Comparison of ENCODE assay signal across 8 cellular contexts in the genomic region with DNA sequence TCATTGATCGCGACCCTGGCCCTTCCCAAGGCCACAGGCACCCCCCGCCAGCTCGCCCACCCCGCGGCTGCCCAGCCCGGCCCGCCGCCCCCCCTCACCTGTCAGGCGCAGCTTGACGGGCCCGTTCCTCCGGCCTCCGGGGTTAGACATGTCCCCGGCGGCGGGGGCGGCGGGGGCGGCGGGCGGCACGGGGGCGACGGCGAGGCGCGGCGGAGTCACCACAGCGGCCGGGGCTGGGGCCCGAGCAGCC. TPM values are rescaled to one million over a fixed set of nuclear protein-coding genes. Genes with fewer than 3 reads are reported as not detected.
DNase-seq lines count a peak whose midpoint lies in the region; ATAC-seq and TF ChIP-seq lines count a peak whose summit lies in the region.

No MANE protein-coding gene starts in this region.

- peaks cover 35% of the 10 kb centered on the region for H3K4me1 ChIP-seq in CD8-positive, alpha-beta T cell (ENCODE audit: insufficient read depth, low read length)
- H3K4me1 ChIP-seq in cardiac muscle cell (ENCODE audit: low read depth), result peaks cover 8% of the 10 kb centered on the region
- peaks cover 0 to 44% (median 30%) of the 10 kb centered on the region in 4 donors for H3K4me1 ChIP-seq in sigmoid colon

- H3K27ac Mint-ChIP-seq in CD8-positive, alpha-beta T cell, result peak overlapping the region; percentile 95
- H3K27ac Mint-ChIP-seq in activated CD8-positive, alpha-beta T cell treated with anti-CD3 and anti-CD28 coated beads, Interleukin-2, amount 10 ng/mL, durations not matched to agents 7 days and 5 days, result peak overlapping the region; percentile 87

- no peaks in the 10 kb centered on the region for H3K27me3 Mint-ChIP-seq in CD8-positive, alpha-beta T cell (ENCODE audit: low read depth)
- no peaks in the 10 kb centered on the region for H3K27me3 Mint-ChIP-seq in activated CD8-positive, alpha-beta T cell treated with anti-CD3 and anti-CD28 coated beads, Interleukin-2, amount 10 ng/mL, durations not matched to agents 7 days and 5 days (ENCODE audit: low read depth)

- H3K36me3 Mint-ChIP-seq in CD8-positive, alpha-beta T cell, result peaks cover 9% of the 10 kb centered on the region
- H3K36me3 Mint-ChIP-seq in activated CD8-positive, alpha-beta T cell treated with anti-CD3 and anti-CD28 coated beads, Interleukin-2, amount 10 ng/mL, durations not matched to agents 7 days and 5 days (ENCODE audit: low read depth), result peaks cover 12% of the 10 kb centered on the region

- no peak for TF ChIP-seq EP300 in sigmoid colon (IDR thresholded peaks at IDR 0.05)

- TF ChIP-seq CTCF in CD8-positive, alpha-beta T cell (IDR thresholded peaks at IDR 0.05), result no peak
- TF ChIP-seq CTCF in HFF-Myc (IDR thresholded peaks at IDR 0.05; ENCODE audit: low read depth, low read length, missing control alignments), result no peak
- no peak for TF ChIP-seq CTCF in cardiac muscle cell (IDR thresholded peaks at IDR 0.05; ENCODE audit: low read depth, low read length)
- no peak for TF ChIP-seq CTCF in sigmoid colon (IDR thresholded peaks at IDR 0.05)

- H3K36me3 ChIP-seq in CD8-positive, alpha-beta T cell (ENCODE audit: insufficient read depth, low read length), result no peaks in the 10 kb centered on the region
- H3K36me3 ChIP-seq in cardiac muscle cell (no peaks in the 10 kb centered on the region), sigmoid colon (no peaks in the 10 kb centered on the region)

- intact Hi-C loops in CD8-positive, alpha-beta T cell (cut with DNase I, micrococcal nuclease), result loop anchor here (5.0 to 10.0 kb wide), 6 partner anchors 51 to 517 kb away; a partner anchor contains a TSS
- intact Hi-C loops in sigmoid colon (cut with DNase I), result loop anchor here (5.0 to 10.0 kb wide), 2 partner anchors 154 to 473 kb away; a partner anchor contains a TSS

- WGBS in sigmoid colon, 2 donors, result 1 to 2% methylated on average over 32 of the region's 32 CpGs

- H3K9me3 ChIP-seq in CD8-positive, alpha-beta T cell (ENCODE audit: low read length), result no peaks in the 10 kb centered on the region
- H3K9me3 ChIP-seq in cardiac muscle cell (ENCODE audit: low read depth), result no peaks in the 10 kb centered on the region
- no peaks in the 10 kb centered on the region for H3K9me3 ChIP-seq in sigmoid colon

- CTCF ChIA-PET in CD8-positive, alpha-beta T cell (lab: Charles Lee), result interaction anchor here (1.1 kb wide), 1 partner anchor 15 kb away, joined by 3 read pairs; no protein-coding TSS in a partner anchor
- CTCF ChIA-PET in activated CD8-positive, alpha-beta T cell treated with anti-CD3 and anti-CD28 coated beads, Interleukin-2, amount 10 ng/mL, durations not matched to agents 7 days and 5 days (lab: Charles Lee), result no interaction called here

- ATAC-seq in CD8-positive, alpha-beta T cell, result no peak
- no peak for ATAC-seq in activated CD8-positive, alpha-beta T cell treated with anti-CD3 and anti-CD28 coated beads, Interleukin-2, amount 10 ng/mL, durations not matched to agents 7 days and 5 days

- peaks cover 49% of the 10 kb centered on the region for H3K4me1 Mint-ChIP-seq in CD8-positive, alpha-beta T cell (ENCODE audit: low read depth)
- peaks cover 41% of the 10 kb centered on the region for H3K4me1 Mint-ChIP-seq in activated CD8-positive, alpha-beta T cell treated with anti-CD3 and anti-CD28 coated beads, Interleukin-2, amount 10 ng/mL, durations not matched to agents 7 days and 5 days (ENCODE audit: low read depth)

- H3K27me3 ChIP-seq in CD8-positive, alpha-beta T cell (ENCODE audit: insufficient read depth, low read length), result no peaks in the 10 kb centered on the region
- H3K27me3 ChIP-seq in cardiac muscle cell (no peaks in the 10 kb centered on the region), sigmoid colon (no peaks in the 10 kb centered on the region)

- no peaks in the 10 kb centered on the region for H3K9me3 Mint-ChIP-seq in CD8-positive, alpha-beta T cell
- H3K9me3 Mint-ChIP-seq in activated CD8-positive, alpha-beta T cell treated with anti-CD3 and anti-CD28 coated beads, Interleukin-2, amount 10 ng/mL, durations not matched to agents 7 days and 5 days (ENCODE audit: insufficient read depth), result no peaks in the 10 kb centered on the region

- no peak for TF ChIP-seq POLR2A in sigmoid colon (IDR thresholded peaks at IDR 0.05)

- H3K4me3 ChIP-seq in CD8-positive, alpha-beta T cell (ENCODE audit: low read depth, low read length), result peak overlapping the region; percentile 57
- H3K4me3 ChIP-seq in HFF-Myc (replicated peaks; ENCODE audit: low read depth, low read length), result peak overlapping the region; percentile 66
- H3K4me3 ChIP-seq in cardiac muscle cell, result peak overlapping the region; percentile 94
- H3K4me3 ChIP-seq in sigmoid colon, result peak overlapping the region; percentile 81 to 92 (median 86)

- peak overlapping the region; percentile 40 for H3K27ac ChIP-seq in CD8-positive, alpha-beta T cell (ENCODE audit: low read depth, low read length)
- peak overlapping the region; percentile 97 for H3K27ac ChIP-seq in cardiac muscle cell
- H3K27ac ChIP-seq in sigmoid colon, result peak overlapping the region; percentile 85 to 95 (median 90)

- POLR2A ChIA-PET in CD8-positive, alpha-beta T cell (lab: Charles Lee), result interaction anchor here (0.8 to 1.6 kb wide), 6 partner anchors 45 to 379 kb away, joined by 3 to 17 read pairs (median 8); a partner anchor contains a TSS
- POLR2A ChIA-PET in activated CD8-positive, alpha-beta T cell treated with anti-CD3 and anti-CD28 coated beads, Interleukin-2, amount 10 ng/mL, durations not matched to agents 7 days and 5 days (lab: Charles Lee), result interaction anchor here (0.6 to 1.8 kb wide), 5 partner anchors 20 to 630 kb away, joined by 3 to 12 read pairs (median 9); a partner anchor contains a TSS

- DNase-seq in CD8-positive, alpha-beta T cell, result no peak
- DNase-seq in HFF-Myc (ENCODE audit: extremely low read depth, low read depth), result no peak
- DNase-seq in activated CD8-positive, alpha-beta T cell treated with anti-CD3 and anti-CD28 coated beads, Interleukin-2, amount 10 ng/mL, durations not matched to agents 7 days and 5 days, result no peak
- DNase-seq in cardiac muscle cell (ENCODE audit: low read depth in 1 of 2, low spot score in 1 of 2), result no peak
- no peak for DNase-seq in sigmoid colon
- no peak for DNase-seq in NCI-H1930 (lab: John Stamatoyannopoulos, UW)
- no peak for DNase-seq in NCI-H2029 treated with DMSO at 0.1 percent for 48 hours (lab: John Stamatoyannopoulos, UW)
- no peak for DNase-seq in cortex of kidney (lab: John Stamatoyannopoulos, UW)

- H3K4me3 Mint-ChIP-seq in CD8-positive, alpha-beta T cell, result peak overlapping the region; percentile 98
- peak overlapping the region; percentile 98 for H3K4me3 Mint-ChIP-seq in activated CD8-positive, alpha-beta T cell treated with anti-CD3 and anti-CD28 coated beads, Interleukin-2, amount 10 ng/mL, durations not matched to agents 7 days and 5 days

RNA-seq across cellular contexts. Expression of a gene that starts 0.5 kb away (rescaled TPM):
- total RNA-seq in CD8-positive, alpha-beta T cell, result 10 to 100 TPM; 27.3 to 28.1 TPM
- total RNA-seq in activated CD8-positive, alpha-beta T cell treated with anti-CD3 and anti-CD28 coated beads, Interleukin-2, amount 10 ng/mL, durations not matched to agents 7 days and 5 days, result 10 to 100 TPM; 16.1 to 16.4 TPM
- total RNA-seq in cardiac muscle cell, result 16.4 and 22.2 TPM in 2 replicates
- polyA plus RNA-seq in cardiac muscle cell, result 13.2 and 17.5 TPM in 2 replicates
- 10 to 100 TPM; 23.8 to 30.2 (median 25.9) TPM for total RNA-seq in sigmoid colon
- polyA plus RNA-seq in sigmoid colon, result 1 to 10 TPM; 5.8 to 9.0 (median 6.8) TPM

Comparison
In these comparisons a context has a peak if more than half of its experiments do, and no peak if none do; other contexts are left out.
1. H3K27ac ChIP-seq: peak in every context shown above with its lines; median percentile 97 in cardiac muscle cell; 90 in sigmoid colon; 40 in CD8-positive, alpha-beta T cell.